Comparison of ENCODE assay signal across 8 cellular contexts in genomic region chr6:148760568-148761531, GRCh38. TPM values are rescaled to one million over a fixed set of nuclear protein-coding genes. Genes with fewer than 3 reads are reported as not detected.
DNase-seq lines count a peak whose midpoint lies in the region; ATAC-seq, FAIRE-seq and TF ChIP-seq lines count a peak whose summit lies in the region.

No MANE protein-coding gene starts in this region.

- H3K27ac Mint-ChIP-seq in chondrocyte (ENCODE audit: unreplicated experiment), result peak overlapping the region; percentile 99

- H3K36me3 ChIP-seq in left lung, result no peaks in the 10 kb centered on the region

- no peaks in the 10 kb centered on the region for H3K36me3 Mint-ChIP-seq in chondrocyte (ENCODE audit: low read depth)

- peaks cover 9% of the 10 kb centered on the region for H3K9me3 Mint-ChIP-seq in chondrocyte (ENCODE audit: low read depth)

- DNase-seq in AG09319 (ENCODE audit: extremely low read depth, low read depth) (peak; percentile 71), T1000 (lab: John Stamatoyannopoulos, UW) (peak; percentile 60), chondrocyte (ENCODE audit: low spot score) (no peak), left lung (peak; percentile 61 to 80), HTR-8/SVneo (ENCODE audit: insufficient read length, low spot score) (no peak)
- DNase-seq in stimulated activated CD8-positive, alpha-beta memory T cell treated with anti-CD3 and anti-CD28 coated beads, Interleukin-4, amount 100 ng/mL, for 24 hours (ENCODE audit: low read depth), result peak; percentile 40

- TF ChIP-seq CTCF in AG09319 (IDR thresholded peaks at IDR 0.05; ENCODE audit: low read depth, low read length) (no peak), chondrocyte (IDR thresholded peaks at IDR 0.05) (peak; percentile 15), left lung (IDR thresholded peaks at IDR 0.05) (no peak)

- peak overlapping the region; percentile 70 for H3K4me3 Mint-ChIP-seq in chondrocyte (ENCODE audit: unreplicated experiment)

- intact Hi-C loops in left lung (cut with DNase I), result no loop called here

- H3K4me1 Mint-ChIP-seq in chondrocyte (ENCODE audit: low read depth), result peaks cover 49% of the 10 kb centered on the region

- no peaks in the 10 kb centered on the region for H3K9me3 ChIP-seq in left lung

- H3K4me1 ChIP-seq in left lung, result peaks cover 28 to 49% of the 10 kb centered on the region in 2 donors

- H3K27me3 Mint-ChIP-seq in chondrocyte (ENCODE audit: low read depth), result no peaks in the 10 kb centered on the region

- peak overlapping the region in 1 of 2 donors; percentile 1 for H3K4me3 ChIP-seq in left lung

- ATAC-seq in GM19395 (IDR thresholded peaks at IDR 0.05; ENCODE audit: unreplicated experiment) (peak; percentile 38), HG03520 (IDR thresholded peaks at IDR 0.05; ENCODE audit: unreplicated experiment) (peak; percentile 27), left lung (peak; percentile 72)

- H3K27me3 ChIP-seq in left lung, result no peaks in the 10 kb centered on the region

- peak overlapping the region; percentile 38 to 82 for H3K27ac ChIP-seq in left lung

- FAIRE-seq in HTR-8/SVneo (lab: Jason Lieb, UNC), result no peak

RNA-seq across cellular contexts. Expression of gene UST, which starts 14.0 kb away (rescaled TPM):
- 17.1 to 22.3 TPM (median 18.1 TPM) in 3 replicates for total RNA-seq in chondrocyte
- total RNA-seq in left lung, result 10 to 100 TPM; 10.4 to 17.0 TPM

Comparison
In these comparisons a context has a peak if more than half of its experiments do, and no peak if none do; other contexts are left out.
1. DNase-seq: peak in AG09319 (single experiment), T1000 (single experiment), left lung (2 of 2) and stimulated activated CD8-positive, alpha-beta memory T cell treated with anti-CD3 and anti-CD28 coated beads, Interleukin-4, amount 100 ng/mL, for 24 hours (single experiment); none in chondrocyte (single experiment) and HTR-8/SVneo (single experiment).
2. Peak in every context shown above with its lines, with median percentiles within 50 percentile points of each other: ATAC-seq.